Comparison of ENCODE assay signal across 27 cellular contexts in the genomic region with DNA sequence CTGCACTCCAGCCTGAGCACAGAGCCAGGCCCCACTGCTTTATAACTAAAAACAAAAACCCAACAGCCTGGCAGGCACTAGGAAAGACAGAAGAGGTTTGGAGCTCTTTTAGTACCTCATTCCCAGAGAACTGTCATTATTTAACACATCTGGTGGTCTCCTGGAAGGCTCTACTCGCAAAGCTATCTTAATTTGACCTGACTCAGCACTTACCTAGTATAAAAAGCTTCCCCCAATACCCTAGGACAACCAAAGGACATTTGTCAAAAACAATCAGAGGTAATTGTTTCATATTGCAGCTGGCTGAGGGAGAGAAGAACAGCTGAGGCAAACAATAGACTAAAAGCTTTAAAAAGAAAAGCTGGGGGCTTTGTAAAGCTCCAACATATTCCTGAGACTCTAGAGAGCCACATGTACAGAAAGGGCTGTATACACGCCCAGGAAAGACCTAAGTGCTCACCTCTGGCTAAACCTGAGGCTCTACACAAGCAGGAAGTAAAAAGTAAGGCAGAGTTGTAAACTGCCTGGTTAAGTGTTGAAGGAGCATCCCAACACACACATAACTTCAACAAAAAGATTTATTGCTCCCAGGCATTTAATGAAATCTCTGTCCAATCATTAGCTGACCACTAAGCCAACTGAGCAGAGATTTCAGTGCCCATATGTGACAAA.
"Had no signal": no experiment of that assay in that cellular context is flagged by ENCODE, and none has a peak within 500 bp of the region (broad histone marks: within the 10 kb centered on the region; RNA-seq: fewer than 3 reads in every experiment).

No MANE protein-coding gene starts in this region.

- H3K4me3 Mint-ChIP-seq: activated naive CD4-positive, alpha-beta T cell treated with anti-CD3 and anti-CD28 coated beads, Interleukin-2, amount 10 ng/mL, durations not matched to agents 7 days and 5 days; activated naive CD8-positive, alpha-beta T cell treated with anti-CD3 and anti-CD28 coated beads, Interleukin-2, amount 10 ng/mL, durations not matched to agents 7 days and 5 days; activated T-cell treated with anti-CD3 and anti-CD28 coated beads, Interleukin-2, amount 50 U/mL, for 24 hours; brain; nephron; T-helper 2 cell treated with Interferon-gamma antibody and Interleukin-4, amounts not matched to agents 5 μg/mL and 100 μg/mL, for 36 hours had no signal

- H3K36me3 ChIP-seq: ascending aorta, lower lobe of right lung, thyroid gland, upper lobe of right lung had no signal

- H3K9me3 ChIP-seq: lower lobe of right lung, thyroid gland had no signal

- H3K27ac Mint-ChIP-seq: activated naive CD4-positive, alpha-beta T cell treated with anti-CD3 and anti-CD28 coated beads, Interleukin-2, amount 10 ng/mL, durations not matched to agents 7 days and 5 days; activated naive CD8-positive, alpha-beta T cell treated with anti-CD3 and anti-CD28 coated beads, Interleukin-2, amount 10 ng/mL, durations not matched to agents 7 days and 5 days; activated T-cell treated with anti-CD3 and anti-CD28 coated beads, Interleukin-2, amount 50 U/mL, for 24 hours; brain; nephron; progenitor cell of endocrine pancreas; T-helper 2 cell treated with Interferon-gamma antibody and Interleukin-4, amounts not matched to agents 5 μg/mL and 100 μg/mL, for 36 hours had no signal

- ATAC-seq: left lung, lower lobe of right lung, sciatic nerve, upper lobe of right lung had no signal

- H3K4me1 Mint-ChIP-seq: brain, nephron had no signal

- H3K4me3 ChIP-seq: ascending aorta, left lung, lower lobe of right lung, skin epidermis, stomach, thyroid gland, upper lobe of right lung had no signal

- DNase-seq: activated CD4-positive, alpha-beta T cell treated with anti-CD3 and anti-CD28 coated beads for 4 hours; activated CD4-positive, alpha-beta T cell treated with anti-CD3 and anti-CD28 coated beads, Interleukin-2, amount 50 U/mL, for 4 hours; activated CD8-positive, alpha-beta memory T cell treated with anti-CD3 and anti-CD28 coated beads, Interleukin-2, amount 50 U/mL, for 4 hours; activated gamma-delta T cell; activated naive CD4-positive, alpha-beta T cell treated with anti-CD3 and anti-CD28 coated beads, Interleukin-2, amount 10 ng/mL, durations not matched to agents 7 days and 5 days; activated naive CD8-positive, alpha-beta T cell treated with anti-CD3 and anti-CD28 coated beads, Interleukin-2, amount 10 ng/mL, durations not matched to agents 7 days and 5 days; activated T-cell treated with anti-CD3 and anti-CD28 coated beads, Interleukin-2, amount 50 U/mL, for 24 hours; cortex of kidney; kidney glomerular epithelial cell; left lung; lower lobe of right lung; mesenchymal stem cell; stimulated activated CD4-positive, alpha-beta T cell treated with anti-CD3 and anti-CD28 coated beads, Interleukin-12 subunit alpha, Interleukin-12 subunit beta, amount 100 ng/mL, for 4 hours; stimulated activated CD4-positive, alpha-beta T cell treated with anti-CD3 and anti-CD28 coated beads, Interleukin-4, amount 100 ng/mL, for 1 hour; stomach; T-helper 1 cell; thyroid gland; upper lobe of right lung had no signal

- H3K27me3 ChIP-seq: ascending aorta, left lung, stomach, thyroid gland, upper lobe of right lung had no signal

- H3K27me3 Mint-ChIP-seq: activated naive CD4-positive, alpha-beta T cell treated with anti-CD3 and anti-CD28 coated beads, Interleukin-2, amount 10 ng/mL, durations not matched to agents 7 days and 5 days; activated naive CD8-positive, alpha-beta T cell treated with anti-CD3 and anti-CD28 coated beads, Interleukin-2, amount 10 ng/mL, durations not matched to agents 7 days and 5 days; activated T-cell treated with anti-CD3 and anti-CD28 coated beads, Interleukin-2, amount 50 U/mL, for 24 hours; progenitor cell of endocrine pancreas had no signal

- H3K4me1 ChIP-seq: lower lobe of right lung, upper lobe of right lung had no signal

- H3K27ac ChIP-seq: ascending aorta, epithelial cell of prostate, left lung, lower lobe of right lung, skin epidermis, stomach, thyroid gland, upper lobe of right lung, VCaP had no signal
